Comparison of ENCODE assay signal across 25 cellular contexts in the genomic region with DNA sequence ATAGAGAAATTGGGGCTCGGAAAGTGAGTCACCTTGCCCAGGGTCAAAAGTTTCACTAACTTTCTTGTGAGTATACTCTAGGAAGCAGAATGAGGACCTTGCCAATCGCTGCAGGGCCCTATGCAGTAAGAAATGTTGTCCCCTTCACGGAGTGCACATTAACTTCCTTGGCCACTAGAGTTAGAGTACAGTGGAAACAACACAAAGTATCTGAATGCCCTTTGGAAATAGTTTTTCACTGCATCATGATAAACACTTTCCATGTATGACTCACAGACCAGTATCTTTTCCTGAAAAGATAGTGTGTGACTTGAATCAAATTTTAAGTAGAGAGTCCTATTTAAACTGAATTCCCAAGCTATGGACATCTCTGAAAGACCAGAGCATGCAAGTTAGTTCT. TPM values are rescaled to one million over a fixed set of nuclear protein-coding genes. Genes with fewer than 3 reads are reported as not detected.
DNase-seq lines count a peak whose midpoint lies in the region; ATAC-seq and TF ChIP-seq lines count a peak whose summit lies in the region.
"Had no signal": no experiment of that assay in that cellular context is flagged by ENCODE, and none has a peak within 500 bp of the region (broad histone marks: within the 10 kb centered on the region; RNA-seq: fewer than 3 reads in every experiment).

No MANE protein-coding gene starts in this region.

- CTCF ChIA-PET in activated naive CD4-positive, alpha-beta T cell treated with anti-CD3 and anti-CD28 coated beads, Interleukin-2, amount 10 ng/mL, durations not matched to agents 7 days and 5 days (lab: Charles Lee), result no interaction called here

- no peak overlapping the region for H3K4me3 ChIP-seq in brain microvascular endothelial cell (ENCODE audit: low read depth, low read length)
- H3K4me3 ChIP-seq: cardiac muscle cell, thoracic aorta had no signal

- H3K4me3 Mint-ChIP-seq in activated naive CD4-positive, alpha-beta T cell treated with anti-CD3 and anti-CD28 coated beads, Interleukin-2, amount 10 ng/mL, durations not matched to agents 7 days and 5 days, result no peak overlapping the region
- H3K4me3 Mint-ChIP-seq in stimulated activated naive CD8-positive, alpha-beta T cell treated with anti-CD3 and anti-CD28 coated beads, Interleukin-15, Interleukin-2, amounts not matched to agents 100 ng/mL and 50 ng/mL, for 24 hours, result no peak overlapping the region
- H3K4me3 Mint-ChIP-seq: CD14-positive monocyte, WTC11 had no signal

- peak; percentile 57 to 58 for ATAC-seq in activated naive CD4-positive, alpha-beta T cell treated with anti-CD3 and anti-CD28 coated beads, Interleukin-2, amount 50 U/mL, for 72 hours
- no peak for ATAC-seq in GM21528 (IDR thresholded peaks at IDR 0.05; ENCODE audit: low FRiP score, unreplicated experiment)
- ATAC-seq: left lobe of liver, WTC11 had no signal

- H3K4me1 Mint-ChIP-seq in activated naive CD4-positive, alpha-beta T cell treated with anti-CD3 and anti-CD28 coated beads, Interleukin-2, amount 10 ng/mL, durations not matched to agents 7 days and 5 days, result peaks cover 2% of the 10 kb centered on the region
- peaks cover 36% of the 10 kb centered on the region for H3K4me1 Mint-ChIP-seq in stimulated activated naive CD8-positive, alpha-beta T cell treated with anti-CD3 and anti-CD28 coated beads, Interleukin-15, Interleukin-2, amounts not matched to agents 100 ng/mL and 50 ng/mL, for 24 hours (ENCODE audit: low read depth)
- H3K4me1 Mint-ChIP-seq: CD14-positive monocyte had no signal

- DNase-seq in activated naive CD4-positive, alpha-beta T cell treated with anti-CD3 and anti-CD28 coated beads, Interleukin-2, amount 50 U/mL, for 72 hours (ENCODE audit: low spot score in 2 of 2), result no peak
- no peak for DNase-seq in activated naive CD4-positive, alpha-beta T cell treated with anti-CD3 and anti-CD28 coated beads, Interleukin-2, amount 10 ng/mL, durations not matched to agents 7 days and 5 days
- peak; percentile 3 for DNase-seq in RPMI7951 (ENCODE audit: low read depth)
- peak; percentile 1 for DNase-seq in brain microvascular endothelial cell
- DNase-seq in NCI-H187 (lab: John Stamatoyannopoulos, UW), result no peak
- DNase-seq in NCI-H2196 (lab: John Stamatoyannopoulos, UW; ENCODE audit: unreplicated experiment), result no peak
- DNase-seq: activated CD4-positive, alpha-beta T cell treated with anti-CD3 and anti-CD28 coated beads, Interleukin-2, amount 50 U/mL, for 1 hour; activated naive CD4-positive, alpha-beta T cell treated with Interleukin-2 at 50 U/mL for 16 hours; activated T-cell treated with anti-CD3 and anti-CD28 coated beads, Interleukin-2, amount 50 U/mL, for 72 hours; anterior cingulate cortex; Calu3; DMS79 treated with DMSO at 0.1 percent for 48 hours; GF-D8; glutamatergic neuron; GOT3; NCI-H2081; NCI-H748 treated with DMSO at 0.1 percent for 48 hours; stimulated activated naive CD4-positive, alpha-beta T cell had no signal

- H3K27ac Mint-ChIP-seq in activated naive CD4-positive, alpha-beta T cell treated with anti-CD3 and anti-CD28 coated beads, Interleukin-2, amount 50 U/mL, for 72 hours, result no peak overlapping the region
- no peak overlapping the region for H3K27ac Mint-ChIP-seq in activated naive CD4-positive, alpha-beta T cell treated with anti-CD3 and anti-CD28 coated beads, Interleukin-2, amount 10 ng/mL, durations not matched to agents 7 days and 5 days
- H3K27ac Mint-ChIP-seq in stimulated activated naive CD8-positive, alpha-beta T cell treated with anti-CD3 and anti-CD28 coated beads, Interleukin-15, Interleukin-2, amounts not matched to agents 100 ng/mL and 50 ng/mL, for 24 hours, result peak overlapping the region; percentile 76
- H3K27ac Mint-ChIP-seq: activated T-cell treated with anti-CD3 and anti-CD28 coated beads, Interleukin-2, amount 50 U/mL, for 72 hours; CD14-positive monocyte; WTC11 had no signal

- H3K36me3 Mint-ChIP-seq in activated naive CD4-positive, alpha-beta T cell treated with anti-CD3 and anti-CD28 coated beads, Interleukin-2, amount 50 U/mL, for 72 hours, result no peaks in the 10 kb centered on the region
- H3K36me3 Mint-ChIP-seq in activated naive CD4-positive, alpha-beta T cell treated with anti-CD3 and anti-CD28 coated beads, Interleukin-2, amount 10 ng/mL, durations not matched to agents 7 days and 5 days, result no peaks in the 10 kb centered on the region
- H3K36me3 Mint-ChIP-seq in stimulated activated naive CD8-positive, alpha-beta T cell treated with anti-CD3 and anti-CD28 coated beads, Interleukin-15, Interleukin-2, amounts not matched to agents 100 ng/mL and 50 ng/mL, for 24 hours (ENCODE audit: low read depth), result no peaks in the 10 kb centered on the region
- H3K36me3 Mint-ChIP-seq: CD14-positive monocyte, WTC11 had no signal

- in situ Hi-C loops in brain microvascular endothelial cell (cut with HindIII; ENCODE audit: low pct_ligation_motif_present, low sequenced_read_pairs), result no loop called here

- no peaks in the 10 kb centered on the region for H3K9me3 Mint-ChIP-seq in activated naive CD4-positive, alpha-beta T cell treated with anti-CD3 and anti-CD28 coated beads, Interleukin-2, amount 50 U/mL, for 72 hours
- no peaks in the 10 kb centered on the region for H3K9me3 Mint-ChIP-seq in activated naive CD4-positive, alpha-beta T cell treated with anti-CD3 and anti-CD28 coated beads, Interleukin-2, amount 10 ng/mL, durations not matched to agents 7 days and 5 days
- no peaks in the 10 kb centered on the region for H3K9me3 Mint-ChIP-seq in stimulated activated naive CD8-positive, alpha-beta T cell treated with anti-CD3 and anti-CD28 coated beads, Interleukin-15, Interleukin-2, amounts not matched to agents 100 ng/mL and 50 ng/mL, for 24 hours
- H3K9me3 Mint-ChIP-seq: activated T-cell treated with anti-CD3 and anti-CD28 coated beads, Interleukin-2, amount 50 U/mL, for 72 hours; CD14-positive monocyte; WTC11 had no signal

- peaks cover 3% of the 10 kb centered on the region for H3K27me3 Mint-ChIP-seq in activated naive CD4-positive, alpha-beta T cell treated with anti-CD3 and anti-CD28 coated beads, Interleukin-2, amount 10 ng/mL, durations not matched to agents 7 days and 5 days
- no peaks in the 10 kb centered on the region for H3K27me3 Mint-ChIP-seq in stimulated activated naive CD8-positive, alpha-beta T cell treated with anti-CD3 and anti-CD28 coated beads, Interleukin-15, Interleukin-2, amounts not matched to agents 100 ng/mL and 50 ng/mL, for 24 hours

- H3K27me3 ChIP-seq in brain microvascular endothelial cell (replicated peaks), result no peaks in the 10 kb centered on the region
- H3K27me3 ChIP-seq: cardiac muscle cell had no signal

- no peaks in the 10 kb centered on the region for H3K36me3 ChIP-seq in brain microvascular endothelial cell (replicated peaks)
- H3K36me3 ChIP-seq: cardiac muscle cell, thoracic aorta had no signal

- no peak for TF ChIP-seq CTCF in brain microvascular endothelial cell (IDR thresholded peaks at IDR 0.05; ENCODE audit: low read depth, low read length, missing control alignments)

- no peak overlapping the region for H3K27ac ChIP-seq in brain microvascular endothelial cell
- H3K27ac ChIP-seq: cardiac muscle cell, thoracic aorta had no signal

RNA-seq across cellular contexts. Expression of a gene that starts 45.5 kb away (rescaled TPM):
- 10 to 100 TPM; 60.0 to 80.5 TPM for total RNA-seq in activated naive CD4-positive, alpha-beta T cell treated with anti-CD3 and anti-CD28 coated beads, Interleukin-2, amount 50 U/mL, for 72 hours
- 9.4 and 10.2 TPM in 2 replicates for total RNA-seq in RPMI7951 (2014; rRNA removed; shearing (Covaris generic))

Comparison
In these comparisons a context has a peak if more than half of its experiments do, and no peak if none do; other contexts are left out.
1. DNase-seq: peak in RPMI7951 (single experiment) and brain microvascular endothelial cell (single experiment); none in activated naive CD4-positive, alpha-beta T cell treated with anti-CD3 and anti-CD28 coated beads, Interleukin-2, amount 50 U/mL, for 72 hours (0 of 2), activated naive CD4-positive, alpha-beta T cell treated with anti-CD3 and anti-CD28 coated beads, Interleukin-2, amount 10 ng/mL, durations not matched to agents 7 days and 5 days (single experiment), NCI-H187 (0 of 2) and NCI-H2196 (single experiment).